15 cellular contexts compared by ENCODE assay signal in the genomic region with DNA sequence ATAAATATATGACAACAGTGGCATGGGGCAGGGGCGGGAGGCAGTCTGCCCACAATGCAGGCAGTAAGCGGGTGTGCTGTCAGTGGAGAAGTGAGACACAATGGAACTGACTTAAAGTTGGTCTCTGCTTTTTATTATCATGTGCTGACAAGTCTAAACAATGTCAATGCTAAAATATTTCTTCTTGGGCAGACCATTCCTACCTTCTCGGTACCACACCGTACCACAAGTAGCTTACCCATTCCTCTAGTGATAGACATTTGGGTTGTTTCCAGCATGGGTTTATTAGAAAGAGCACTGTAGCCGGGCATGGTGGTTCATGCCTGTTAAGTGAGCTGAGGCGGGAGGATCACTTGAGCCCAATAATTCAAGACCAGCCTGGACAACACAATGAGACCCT.
"Had no signal": no experiment of that assay in that cellular context is flagged by ENCODE, and none has a peak within 500 bp of the region (broad histone marks: within the 10 kb centered on the region; RNA-seq: fewer than 3 reads in every experiment).

No MANE protein-coding gene starts in this region.

- H3K4me3 ChIP-seq: gastrocnemius medialis, heart left ventricle, lung, ovary, transverse colon had no signal

- H3K27ac ChIP-seq: gastrocnemius medialis, ovary, transverse colon had no signal

- DNase-seq: activated CD4-positive, alpha-beta T cell treated with anti-CD3 and anti-CD28 coated beads, Interleukin-2, amount 10 ng/mL, durations not matched to agents 24 days and 14 days; activated CD4-positive, CD25-positive, alpha-beta regulatory T cell; activated T-cell treated with anti-CD3 and anti-CD28 coated beads, Interleukin-2, amount 50 U/mL, for 1 hour; cortex of kidney; effector CD8-positive, alpha-beta T cell; gastrocnemius medialis; immature natural killer cell; naive B cell; ovary; stimulated activated naive CD4-positive, alpha-beta T cell; SW 1271; transverse colon had no signal

- ATAC-seq: activated naive CD4-positive, alpha-beta T cell treated with anti-CD3 and anti-CD28 coated beads, Interleukin-2, amount 50 U/mL, for 72 hours; gastrocnemius medialis had no signal
